In genomic region chr5:157383151-157383810, GRCh38 we compare ENCODE assay signal across 2 cellular contexts.
TF ChIP-seq lines count a peak whose summit lies in the region.

No MANE protein-coding gene starts in this region.

TF ChIP-seq in SK-N-SH, 30 proteins besides CTCF, POLR2A, EP300 and RAD21:
- TF ChIP-seq, protein P1, sequence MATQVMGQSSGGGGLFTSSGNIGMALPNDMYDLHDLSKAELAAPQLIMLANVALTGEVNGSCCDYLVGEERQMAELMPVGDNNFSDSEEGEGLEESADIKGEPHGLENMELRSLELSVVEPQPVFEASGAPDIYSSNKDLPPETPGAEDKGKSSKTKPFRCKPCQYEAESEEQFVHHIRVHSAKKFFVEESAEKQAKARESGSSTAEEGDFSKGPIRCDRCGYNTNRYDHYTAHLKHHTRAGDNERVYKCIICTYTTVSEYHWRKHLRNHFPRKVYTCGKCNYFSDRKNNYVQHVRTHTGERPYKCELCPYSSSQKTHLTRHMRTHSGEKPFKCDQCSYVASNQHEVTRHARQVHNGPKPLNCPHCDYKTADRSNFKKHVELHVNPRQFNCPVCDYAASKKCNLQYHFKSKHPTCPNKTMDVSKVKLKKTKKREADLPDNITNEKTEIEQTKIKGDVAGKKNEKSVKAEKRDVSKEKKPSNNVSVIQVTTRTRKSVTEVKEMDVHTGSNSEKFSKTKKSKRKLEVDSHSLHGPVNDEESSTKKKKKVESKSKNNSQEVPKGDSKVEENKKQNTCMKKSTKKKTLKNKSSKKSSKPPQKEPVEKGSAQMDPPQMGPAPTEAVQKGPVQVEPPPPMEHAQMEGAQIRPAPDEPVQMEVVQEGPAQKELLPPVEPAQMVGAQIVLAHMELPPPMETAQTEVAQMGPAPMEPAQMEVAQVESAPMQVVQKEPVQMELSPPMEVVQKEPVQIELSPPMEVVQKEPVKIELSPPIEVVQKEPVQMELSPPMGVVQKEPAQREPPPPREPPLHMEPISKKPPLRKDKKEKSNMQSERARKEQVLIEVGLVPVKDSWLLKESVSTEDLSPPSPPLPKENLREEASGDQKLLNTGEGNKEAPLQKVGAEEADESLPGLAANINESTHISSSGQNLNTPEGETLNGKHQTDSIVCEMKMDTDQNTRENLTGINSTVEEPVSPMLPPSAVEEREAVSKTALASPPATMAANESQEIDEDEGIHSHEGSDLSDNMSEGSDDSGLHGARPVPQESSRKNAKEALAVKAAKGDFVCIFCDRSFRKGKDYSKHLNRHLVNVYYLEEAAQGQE (IDR thresholded peaks at IDR 0.05; ENCODE audit: low read depth, low read length), result no peak
- TF ChIP-seq SIN3A (IDR thresholded peaks at IDR 0.05; ENCODE audit: borderline replicate concordance, low read depth, low read length) (no peak), SMC3 (IDR thresholded peaks at IDR 0.05; ENCODE audit: low read depth, low read length) (no peak), RXRA (IDR thresholded peaks at IDR 0.05; ENCODE audit: borderline replicate concordance, low read depth) (no peak), GATA2 (CRISPR knock-in tag; IDR thresholded peaks at IDR 0.05) (no peak), CHD2 (IDR thresholded peaks at IDR 0.05; ENCODE audit: low read length, partially characterized antibody) (no peak), TEAD4 (IDR thresholded peaks at IDR 0.05; ENCODE audit: borderline replicate concordance, insufficient read depth) (no peak), IRF3 (IDR thresholded peaks at IDR 0.05; ENCODE audit: low read depth, low read length) (no peak), FOSL2 (IDR thresholded peaks at IDR 0.05; ENCODE audit: borderline replicate concordance, low read depth) (no peak), RCOR1 (IDR thresholded peaks at IDR 0.05; ENCODE audit: low read length) (no peak), RFX5 (IDR thresholded peaks at IDR 0.05; ENCODE audit: low read length) (no peak), USF1 (IDR thresholded peaks at IDR 0.05; ENCODE audit: borderline replicate concordance, low read depth) (no peak), POLR2AphosphoS5 (IDR thresholded peaks at IDR 0.05; ENCODE audit: low read depth, low read length) (no peak), NRF1 (IDR thresholded peaks at IDR 0.05; ENCODE audit: low read depth, low read length) (no peak), MEF2A (IDR thresholded peaks at IDR 0.05; ENCODE audit: borderline replicate concordance, low read depth) (no peak), TCF12 (IDR thresholded peaks at IDR 0.05) (no peak), GABPA (IDR thresholded peaks at IDR 0.05; ENCODE audit: low read depth) (no peak), PBX3 (IDR thresholded peaks at IDR 0.05) (no peak)

TF ChIP-seq in SK-N-SH treated with all-trans-retinoic acid at 6 μM for 48 hours, 23 proteins besides CTCF, POLR2A, EP300 and RAD21 (continued from another document):
- TF ChIP-seq TCF4 (CRISPR knock-in tag; IDR thresholded peaks at IDR 0.05; ENCODE audit: borderline replicate concordance) (no peak), ARNTL (CRISPR knock-in tag; IDR thresholded peaks at IDR 0.05; ENCODE audit: borderline replicate concordance, low read depth) (no peak), OSR1 (CRISPR knock-in tag; IDR thresholded peaks at IDR 0.05) (no peak)
